ENCODE assay signal across 8 cellular contexts in genomic region chr4:152100378-152101201, GRCh38.
DNase-seq lines count a peak whose midpoint lies in the region; ATAC-seq and TF ChIP-seq lines count a peak whose summit lies in the region.

No MANE protein-coding gene starts in this region.

- peak; percentile 67 for DNase-seq in activated naive CD8-positive, alpha-beta T cell treated with anti-CD3 and anti-CD28 coated beads for 36 hours
- DNase-seq in osteocyte (ENCODE audit: extremely low spot score, unreplicated experiment) (peak; percentile 51), DMS114 treated with DMSO at 0.1 percent for 48 hours (lab: John Stamatoyannopoulos, UW; ENCODE audit: unreplicated experiment) (no peak), NCI-H2029 treated with DMSO at 0.1 percent for 48 hours (lab: John Stamatoyannopoulos, UW) (no peak), BE2C (no peak), NCI-H2227 (lab: John Stamatoyannopoulos, UW; ENCODE audit: unreplicated experiment) (no peak)

- peaks cover 14% of the 10 kb centered on the region for H3K36me3 Mint-ChIP-seq in activated naive CD8-positive, alpha-beta T cell treated with anti-CD3 and anti-CD28 coated beads for 36 hours
- H3K36me3 Mint-ChIP-seq in osteocyte (ENCODE audit: unreplicated experiment), result no peaks in the 10 kb centered on the region

- H3K4me1 ChIP-seq in BE2C, result no peaks in the 10 kb centered on the region; the same call in 1 of the 2 replicates

- no peaks in the 10 kb centered on the region for H3K36me3 ChIP-seq in SU-DHL-6 (ENCODE audit: low read length)
- no peaks in the 10 kb centered on the region for H3K36me3 ChIP-seq in BE2C

- H3K27ac ChIP-seq in SU-DHL-6 (ENCODE audit: low read depth, low read length), result no peak overlapping the region

- H4K20me1 ChIP-seq in SU-DHL-6 (ENCODE audit: low read depth, low read length), result no peaks in the 10 kb centered on the region

- H3F3A ChIP-seq in SU-DHL-6 (ENCODE audit: insufficient read depth), result no peaks in the 10 kb centered on the region

- no peaks in the 10 kb centered on the region for H3K79me2 ChIP-seq in SU-DHL-6 (ENCODE audit: insufficient read depth, low read length)

- no peaks in the 10 kb centered on the region for H3K27me3 ChIP-seq in SU-DHL-6 (ENCODE audit: low read length)
- no peaks in the 10 kb centered on the region for H3K27me3 ChIP-seq in BE2C

- H3K4me2 ChIP-seq in SU-DHL-6 (ENCODE audit: low read depth, low read length, poor library complexity, severe bottlenecking), result peak overlapping the region; percentile 33

- H3K4me1 Mint-ChIP-seq in activated naive CD8-positive, alpha-beta T cell treated with anti-CD3 and anti-CD28 coated beads for 36 hours, result peaks cover 85% of the 10 kb centered on the region
- peaks cover 7% of the 10 kb centered on the region for H3K4me1 Mint-ChIP-seq in osteocyte (ENCODE audit: unreplicated experiment)

- H3K9me3 Mint-ChIP-seq in activated naive CD8-positive, alpha-beta T cell treated with anti-CD3 and anti-CD28 coated beads for 36 hours, result peaks cover 8% of the 10 kb centered on the region
- H3K9me3 Mint-ChIP-seq in osteocyte (ENCODE audit: unreplicated experiment), result no peaks in the 10 kb centered on the region

- H3K4me3 ChIP-seq in SU-DHL-6 (ENCODE audit: insufficient read depth, low read length, poor library complexity, severe bottlenecking) (no peak overlapping the region), BE2C (ENCODE audit: low read depth, low read length) (no peak overlapping the region)

- H3K9ac ChIP-seq in SU-DHL-6 (ENCODE audit: low read length), result no peak overlapping the region

- no peaks in the 10 kb centered on the region for H3K27me3 Mint-ChIP-seq in activated naive CD8-positive, alpha-beta T cell treated with anti-CD3 and anti-CD28 coated beads for 36 hours
- H3K27me3 Mint-ChIP-seq in osteocyte (ENCODE audit: unreplicated experiment), result no peaks in the 10 kb centered on the region

- peak overlapping the region; percentile 79 for H3K4me3 Mint-ChIP-seq in activated naive CD8-positive, alpha-beta T cell treated with anti-CD3 and anti-CD28 coated beads for 36 hours
- no peak overlapping the region for H3K4me3 Mint-ChIP-seq in osteocyte (ENCODE audit: unreplicated experiment)

- no peaks in the 10 kb centered on the region for H3K9me3 ChIP-seq in SU-DHL-6 (ENCODE audit: insufficient read depth, low read length)
- H3K9me3 ChIP-seq in BE2C, result no peaks in the 10 kb centered on the region

- TF ChIP-seq CTCF in SU-DHL-6 (IDR thresholded peaks at IDR 0.05; ENCODE audit: insufficient read depth, low read length, poor library complexity, severe bottlenecking) (no peak), osteocyte (IDR thresholded peaks at IDR 0.05) (no peak), BE2C (IDR thresholded peaks at IDR 0.05; ENCODE audit: low read depth, low read length) (no peak)

- peak overlapping the region; percentile 60 for H2AFZ ChIP-seq in SU-DHL-6 (ENCODE audit: low read depth, low read length, severe bottlenecking)

- H3K9me2 ChIP-seq in SU-DHL-6 (replicated peaks; ENCODE audit: insufficient read depth, low read length), result no peaks in the 10 kb centered on the region

- H3K27ac Mint-ChIP-seq in activated naive CD8-positive, alpha-beta T cell treated with anti-CD3 and anti-CD28 coated beads for 36 hours, result peak overlapping the region; percentile 96
- no peak overlapping the region for H3K27ac Mint-ChIP-seq in osteocyte (ENCODE audit: unreplicated experiment)

- ATAC-seq in GM19395 (IDR thresholded peaks at IDR 0.05; ENCODE audit: unreplicated experiment), result peak; percentile 68

Comparison
In these comparisons a context has a peak if more than half of its experiments do, and no peak if none do; other contexts are left out.
1. DNase-seq: peak in activated naive CD8-positive, alpha-beta T cell treated with anti-CD3 and anti-CD28 coated beads for 36 hours (single experiment) and osteocyte (single experiment); none in DMS114 treated with DMSO at 0.1 percent for 48 hours (single experiment), NCI-H2029 treated with DMSO at 0.1 percent for 48 hours (single experiment), BE2C (single experiment) and NCI-H2227 (single experiment).